1 cellular context compared by ENCODE assay signal in genomic region chr4:78616046-78616498, GRCh38.
TF ChIP-seq lines count a peak whose summit lies in the region.

No MANE protein-coding gene starts in this region.

TF ChIP-seq in SK-N-SH treated with all-trans-retinoic acid at 6 μM for 48 hours, 23 proteins besides CTCF, POLR2A, EP300 and RAD21 (continued from another document):
- TF ChIP-seq TSHZ2 (CRISPR knock-in tag; IDR thresholded peaks at IDR 0.05) (no peak), TOX (CRISPR knock-in tag; IDR thresholded peaks at IDR 0.05; ENCODE audit: borderline replicate concordance) (no peak), ZFP3 (CRISPR knock-in tag; IDR thresholded peaks at IDR 0.05) (no peak), PATZ1 (CRISPR knock-in tag; IDR thresholded peaks at IDR 0.05; ENCODE audit: borderline replicate concordance) (no peak), RARB (CRISPR knock-in tag; IDR thresholded peaks at IDR 0.05) (no peak)
